In the genomic region with DNA sequence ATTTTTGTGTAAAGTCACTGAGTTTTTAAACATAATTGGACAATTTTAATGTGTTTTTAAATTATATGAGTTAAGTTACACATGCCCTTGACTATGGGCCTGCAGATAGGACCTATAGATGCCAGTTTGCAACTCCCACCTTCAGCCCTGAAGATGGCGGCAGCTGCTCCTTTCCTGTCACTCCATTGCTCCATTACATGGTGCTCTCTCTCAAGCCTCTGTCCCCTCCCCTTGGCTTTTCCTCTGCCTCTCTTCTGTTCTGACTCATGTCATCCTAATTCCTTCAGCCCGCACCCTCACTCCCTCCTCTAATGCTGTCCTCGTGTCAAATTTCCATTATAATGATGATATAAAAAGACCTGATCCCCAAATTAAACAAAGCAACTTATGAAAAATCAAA, we compare ENCODE assay signal across 25 cellular contexts.
"Had no signal": no experiment of that assay in that cellular context is flagged by ENCODE, and none has a peak within 500 bp of the region (broad histone marks: within the 10 kb centered on the region; RNA-seq: fewer than 3 reads in every experiment).

No MANE protein-coding gene starts in this region.

- H3K9me3 ChIP-seq: body of pancreas, colonic mucosa, gastroesophageal sphincter, neutrophil, pancreas, psoas muscle, right atrium auricular region, suprapubic skin, tibial artery had no signal

- DNase-seq: activated CD4-positive, alpha-beta T cell treated with anti-CD3 and anti-CD28 coated beads for 1 hour; activated CD8-positive, alpha-beta memory T cell treated with anti-CD3 and anti-CD28 coated beads, Interleukin-2, amount 10 ng/mL, durations not matched to agents 7 days and 5 days; activated CD8-positive, alpha-beta T cell treated with anti-CD3 and anti-CD28 coated beads, Interleukin-2, amount 10 ng/mL, durations not matched to agents 7 days and 5 days; activated T-cell treated with anti-CD3 and anti-CD28 coated beads, Interleukin-2, amount 50 U/mL, for 48 hours; effector CD8-positive, alpha-beta T cell; immature natural killer cell; mesenchymal stem cell; nephron progenitor cell; stimulated activated CD4-positive, alpha-beta T cell treated with anti-CD3 and anti-CD28 coated beads, Interleukin-15, amount 100 ng/mL, for 24 hours; stimulated activated CD4-positive, alpha-beta T cell treated with anti-CD3 and anti-CD28 coated beads, Interleukin-2, amount 100 ng/mL, for 24 hours; stimulated activated naive CD4-positive, alpha-beta T cell; T-helper 2 cell; tibial artery had no signal

- H3K4me3 ChIP-seq: body of pancreas, colonic mucosa, gastroesophageal sphincter, hepatocyte, pancreas, psoas muscle, right atrium auricular region, suprapubic skin, tibial artery had no signal

- H3K27ac Mint-ChIP-seq: activated CD8-positive, alpha-beta memory T cell treated with anti-CD3 and anti-CD28 coated beads, Interleukin-2, amount 10 ng/mL, durations not matched to agents 7 days and 5 days; activated CD8-positive, alpha-beta T cell treated with anti-CD3 and anti-CD28 coated beads, Interleukin-2, amount 10 ng/mL, durations not matched to agents 7 days and 5 days; activated naive CD4-positive, alpha-beta T cell treated with anti-CD3 and anti-CD28 coated beads, Interleukin-2, amount 50 U/mL, for 24 hours; activated T-helper 2 cell treated with anti-CD3 and anti-CD28 coated beads, Interferon-gamma antibody, Interleukin-2, Interleukin-4, amounts not matched to agents 10 μg/mL and 5 μg/mL and 100 μg/mL, durations not matched to agents 14 hours and 24 hours and 36 hours; immature natural killer cell; nephron progenitor cell; WTC11 had no signal

- H3K4me1 ChIP-seq: body of pancreas, colonic mucosa, gastroesophageal sphincter, pancreas, psoas muscle, right atrium auricular region, suprapubic skin, tibial artery had no signal

- H3K9me3 Mint-ChIP-seq: activated naive CD4-positive, alpha-beta T cell treated with anti-CD3 and anti-CD28 coated beads, Interleukin-2, amount 50 U/mL, for 24 hours; activated T-helper 2 cell treated with anti-CD3 and anti-CD28 coated beads, Interferon-gamma antibody, Interleukin-2, Interleukin-4, amounts not matched to agents 10 μg/mL and 5 μg/mL and 100 μg/mL, durations not matched to agents 14 hours and 24 hours and 36 hours; immature natural killer cell; nephron progenitor cell; WTC11 had no signal

- H3K27ac ChIP-seq: body of pancreas, colonic mucosa, gastroesophageal sphincter, hepatocyte, neutrophil, pancreas, psoas muscle, right atrium auricular region, suprapubic skin, tibial artery had no signal

- H3K36me3 Mint-ChIP-seq: activated CD8-positive, alpha-beta memory T cell treated with anti-CD3 and anti-CD28 coated beads, Interleukin-2, amount 10 ng/mL, durations not matched to agents 7 days and 5 days; activated naive CD4-positive, alpha-beta T cell treated with anti-CD3 and anti-CD28 coated beads, Interleukin-2, amount 50 U/mL, for 24 hours; immature natural killer cell; WTC11 had no signal

- H3K27me3 ChIP-seq: body of pancreas, colonic mucosa, neutrophil, pancreas, right atrium auricular region, suprapubic skin, tibial artery had no signal

- H3K4me3 Mint-ChIP-seq: activated CD8-positive, alpha-beta memory T cell treated with anti-CD3 and anti-CD28 coated beads, Interleukin-2, amount 10 ng/mL, durations not matched to agents 7 days and 5 days; activated CD8-positive, alpha-beta T cell treated with anti-CD3 and anti-CD28 coated beads, Interleukin-2, amount 10 ng/mL, durations not matched to agents 7 days and 5 days; activated naive CD4-positive, alpha-beta T cell treated with anti-CD3 and anti-CD28 coated beads, Interleukin-2, amount 50 U/mL, for 24 hours; immature natural killer cell; nephron progenitor cell; WTC11 had no signal

- H3K36me3 ChIP-seq: colonic mucosa, gastroesophageal sphincter, neutrophil, pancreas, right atrium auricular region, suprapubic skin, tibial artery had no signal

- H3K4me1 Mint-ChIP-seq: activated CD8-positive, alpha-beta memory T cell treated with anti-CD3 and anti-CD28 coated beads, Interleukin-2, amount 10 ng/mL, durations not matched to agents 7 days and 5 days; activated naive CD4-positive, alpha-beta T cell treated with anti-CD3 and anti-CD28 coated beads, Interleukin-2, amount 50 U/mL, for 24 hours; immature natural killer cell had no signal
